1 cellular context compared by ENCODE assay signal in the genomic region with DNA sequence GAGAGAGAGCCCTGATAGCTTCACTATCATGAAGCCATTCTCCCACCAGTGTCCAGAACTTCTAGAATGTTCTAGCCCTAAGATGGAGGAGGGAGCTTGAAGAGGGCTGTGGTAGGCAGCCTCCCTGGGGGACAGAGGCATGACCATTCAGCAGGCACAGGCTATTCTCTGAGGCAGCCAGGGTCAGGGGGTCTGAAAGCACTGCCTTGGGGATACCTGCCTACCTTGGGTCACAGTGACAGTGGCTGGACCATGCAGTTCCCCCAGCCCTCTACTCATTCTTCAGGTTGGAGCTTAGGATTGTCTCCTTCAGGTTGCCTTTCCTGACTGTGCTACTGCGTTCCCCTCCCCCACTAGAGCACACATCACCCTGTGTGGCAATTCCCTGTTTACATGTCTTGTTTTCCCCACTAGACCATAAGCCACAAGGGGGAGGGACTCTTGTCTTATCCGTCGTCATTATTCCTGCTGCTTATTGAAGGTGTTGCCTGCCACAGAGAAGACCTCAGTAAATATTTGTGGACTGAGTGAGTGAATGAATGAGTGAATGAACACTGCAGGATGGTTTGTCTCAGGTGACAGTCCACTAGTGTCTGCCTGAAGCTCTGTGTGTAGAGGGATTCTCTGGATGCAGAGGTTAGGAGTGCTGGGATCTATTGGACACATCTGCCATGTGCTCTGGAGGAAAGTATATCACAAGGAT.
TF ChIP-seq lines count a peak whose summit lies in the region.

No MANE protein-coding gene starts in this region.

TF ChIP-seq in HepG2, 621 proteins besides CTCF, POLR2A, EP300 and RAD21 (continued from another document and continues in another):
- TF ChIP-seq, protein P1, sequence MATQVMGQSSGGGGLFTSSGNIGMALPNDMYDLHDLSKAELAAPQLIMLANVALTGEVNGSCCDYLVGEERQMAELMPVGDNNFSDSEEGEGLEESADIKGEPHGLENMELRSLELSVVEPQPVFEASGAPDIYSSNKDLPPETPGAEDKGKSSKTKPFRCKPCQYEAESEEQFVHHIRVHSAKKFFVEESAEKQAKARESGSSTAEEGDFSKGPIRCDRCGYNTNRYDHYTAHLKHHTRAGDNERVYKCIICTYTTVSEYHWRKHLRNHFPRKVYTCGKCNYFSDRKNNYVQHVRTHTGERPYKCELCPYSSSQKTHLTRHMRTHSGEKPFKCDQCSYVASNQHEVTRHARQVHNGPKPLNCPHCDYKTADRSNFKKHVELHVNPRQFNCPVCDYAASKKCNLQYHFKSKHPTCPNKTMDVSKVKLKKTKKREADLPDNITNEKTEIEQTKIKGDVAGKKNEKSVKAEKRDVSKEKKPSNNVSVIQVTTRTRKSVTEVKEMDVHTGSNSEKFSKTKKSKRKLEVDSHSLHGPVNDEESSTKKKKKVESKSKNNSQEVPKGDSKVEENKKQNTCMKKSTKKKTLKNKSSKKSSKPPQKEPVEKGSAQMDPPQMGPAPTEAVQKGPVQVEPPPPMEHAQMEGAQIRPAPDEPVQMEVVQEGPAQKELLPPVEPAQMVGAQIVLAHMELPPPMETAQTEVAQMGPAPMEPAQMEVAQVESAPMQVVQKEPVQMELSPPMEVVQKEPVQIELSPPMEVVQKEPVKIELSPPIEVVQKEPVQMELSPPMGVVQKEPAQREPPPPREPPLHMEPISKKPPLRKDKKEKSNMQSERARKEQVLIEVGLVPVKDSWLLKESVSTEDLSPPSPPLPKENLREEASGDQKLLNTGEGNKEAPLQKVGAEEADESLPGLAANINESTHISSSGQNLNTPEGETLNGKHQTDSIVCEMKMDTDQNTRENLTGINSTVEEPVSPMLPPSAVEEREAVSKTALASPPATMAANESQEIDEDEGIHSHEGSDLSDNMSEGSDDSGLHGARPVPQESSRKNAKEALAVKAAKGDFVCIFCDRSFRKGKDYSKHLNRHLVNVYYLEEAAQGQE (IDR thresholded peaks at IDR 0.05; ENCODE audit: borderline replicate concordance in 1 of 2, low read depth in 1 of 2, low read length in 2 of 2): 0 out of 4 replicates have a peak, but pooled peaks of 1 of the 2 experiments have one; percentile 14
- TF ChIP-seq, protein P2, sequence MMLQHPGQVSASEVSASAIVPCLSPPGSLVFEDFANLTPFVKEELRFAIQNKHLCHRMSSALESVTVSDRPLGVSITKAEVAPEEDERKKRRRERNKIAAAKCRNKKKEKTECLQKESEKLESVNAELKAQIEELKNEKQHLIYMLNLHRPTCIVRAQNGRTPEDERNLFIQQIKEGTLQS (CRISPR knock-in tag; IDR thresholded peaks at IDR 0.05): no peak
- 0 out of 2 replicates have a peak, but pooled peaks have one; percentile 32 for TF ChIP-seq MIER2 (CRISPR knock-in tag; IDR thresholded peaks at IDR 0.05)
- TF ChIP-seq, protein P3, sequence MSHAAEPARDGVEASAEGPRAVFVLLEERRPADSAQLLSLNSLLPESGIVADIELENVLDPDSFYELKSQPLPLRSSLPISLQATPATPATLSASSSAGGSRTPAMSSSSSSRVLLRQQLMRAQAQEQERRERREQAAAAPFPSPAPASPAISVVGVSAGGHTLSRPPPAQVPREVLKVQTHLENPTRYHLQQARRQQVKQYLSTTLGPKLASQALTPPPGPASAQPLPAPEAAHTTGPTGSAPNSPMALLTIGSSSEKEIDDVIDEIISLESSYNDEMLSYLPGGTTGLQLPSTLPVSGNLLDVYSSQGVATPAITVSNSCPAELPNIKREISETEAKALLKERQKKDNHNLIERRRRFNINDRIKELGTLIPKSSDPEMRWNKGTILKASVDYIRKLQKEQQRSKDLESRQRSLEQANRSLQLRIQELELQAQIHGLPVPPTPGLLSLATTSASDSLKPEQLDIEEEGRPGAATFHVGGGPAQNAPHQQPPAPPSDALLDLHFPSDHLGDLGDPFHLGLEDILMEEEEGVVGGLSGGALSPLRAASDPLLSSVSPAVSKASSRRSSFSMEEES (CRISPR knock-in tag; IDR thresholded peaks at IDR 0.05): peak; percentile 62; the same call in 1 of the 2 replicates
- peak; percentile 75 for TF ChIP-seq MED1 (CRISPR knock-in tag; IDR thresholded peaks at IDR 0.05)
- TF ChIP-seq, protein P4, sequence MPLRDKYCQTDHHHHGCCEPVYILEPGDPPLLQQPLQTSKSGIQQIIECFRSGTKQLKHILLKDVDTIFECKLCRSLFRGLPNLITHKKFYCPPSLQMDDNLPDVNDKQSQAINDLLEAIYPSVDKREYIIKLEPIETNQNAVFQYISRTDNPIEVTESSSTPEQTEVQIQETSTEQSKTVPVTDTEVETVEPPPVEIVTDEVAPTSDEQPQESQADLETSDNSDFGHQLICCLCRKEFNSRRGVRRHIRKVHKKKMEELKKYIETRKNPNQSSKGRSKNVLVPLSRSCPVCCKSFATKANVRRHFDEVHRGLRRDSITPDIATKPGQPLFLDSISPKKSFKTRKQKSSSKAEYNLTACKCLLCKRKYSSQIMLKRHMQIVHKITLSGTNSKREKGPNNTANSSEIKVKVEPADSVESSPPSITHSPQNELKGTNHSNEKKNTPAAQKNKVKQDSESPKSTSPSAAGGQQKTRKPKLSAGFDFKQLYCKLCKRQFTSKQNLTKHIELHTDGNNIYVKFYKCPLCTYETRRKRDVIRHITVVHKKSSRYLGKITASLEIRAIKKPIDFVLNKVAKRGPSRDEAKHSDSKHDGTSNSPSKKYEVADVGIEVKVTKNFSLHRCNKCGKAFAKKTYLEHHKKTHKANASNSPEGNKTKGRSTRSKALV (CRISPR knock-in tag; IDR thresholded peaks at IDR 0.05): no peak
- TF ChIP-seq ONECUT2 (CRISPR knock-in tag; IDR thresholded peaks at IDR 0.05): no peak
- TF ChIP-seq, protein P5, sequence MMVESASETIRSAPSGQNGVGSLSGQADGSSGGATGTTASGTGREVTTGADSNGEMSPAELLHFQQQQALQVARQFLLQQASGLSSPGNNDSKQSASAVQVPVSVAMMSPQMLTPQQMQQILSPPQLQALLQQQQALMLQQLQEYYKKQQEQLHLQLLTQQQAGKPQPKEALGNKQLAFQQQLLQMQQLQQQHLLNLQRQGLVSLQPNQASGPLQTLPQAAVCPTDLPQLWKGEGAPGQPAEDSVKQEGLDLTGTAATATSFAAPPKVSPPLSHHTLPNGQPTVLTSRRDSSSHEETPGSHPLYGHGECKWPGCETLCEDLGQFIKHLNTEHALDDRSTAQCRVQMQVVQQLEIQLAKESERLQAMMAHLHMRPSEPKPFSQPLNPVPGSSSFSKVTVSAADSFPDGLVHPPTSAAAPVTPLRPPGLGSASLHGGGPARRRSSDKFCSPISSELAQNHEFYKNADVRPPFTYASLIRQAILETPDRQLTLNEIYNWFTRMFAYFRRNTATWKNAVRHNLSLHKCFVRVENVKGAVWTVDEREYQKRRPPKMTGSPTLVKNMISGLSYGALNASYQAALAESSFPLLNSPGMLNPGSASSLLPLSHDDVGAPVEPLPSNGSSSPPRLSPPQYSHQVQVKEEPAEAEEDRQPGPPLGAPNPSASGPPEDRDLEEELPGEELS (CRISPR knock-in tag; IDR thresholded peaks at IDR 0.05): peak; percentile 100
- TF ChIP-seq, protein P6, sequence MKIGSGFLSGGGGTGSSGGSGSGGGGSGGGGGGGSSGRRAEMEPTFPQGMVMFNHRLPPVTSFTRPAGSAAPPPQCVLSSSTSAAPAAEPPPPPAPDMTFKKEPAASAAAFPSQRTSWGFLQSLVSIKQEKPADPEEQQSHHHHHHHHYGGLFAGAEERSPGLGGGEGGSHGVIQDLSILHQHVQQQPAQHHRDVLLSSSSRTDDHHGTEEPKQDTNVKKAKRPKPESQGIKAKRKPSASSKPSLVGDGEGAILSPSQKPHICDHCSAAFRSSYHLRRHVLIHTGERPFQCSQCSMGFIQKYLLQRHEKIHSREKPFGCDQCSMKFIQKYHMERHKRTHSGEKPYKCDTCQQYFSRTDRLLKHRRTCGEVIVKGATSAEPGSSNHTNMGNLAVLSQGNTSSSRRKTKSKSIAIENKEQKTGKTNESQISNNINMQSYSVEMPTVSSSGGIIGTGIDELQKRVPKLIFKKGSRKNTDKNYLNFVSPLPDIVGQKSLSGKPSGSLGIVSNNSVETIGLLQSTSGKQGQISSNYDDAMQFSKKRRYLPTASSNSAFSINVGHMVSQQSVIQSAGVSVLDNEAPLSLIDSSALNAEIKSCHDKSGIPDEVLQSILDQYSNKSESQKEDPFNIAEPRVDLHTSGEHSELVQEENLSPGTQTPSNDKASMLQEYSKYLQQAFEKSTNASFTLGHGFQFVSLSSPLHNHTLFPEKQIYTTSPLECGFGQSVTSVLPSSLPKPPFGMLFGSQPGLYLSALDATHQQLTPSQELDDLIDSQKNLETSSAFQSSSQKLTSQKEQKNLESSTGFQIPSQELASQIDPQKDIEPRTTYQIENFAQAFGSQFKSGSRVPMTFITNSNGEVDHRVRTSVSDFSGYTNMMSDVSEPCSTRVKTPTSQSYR (CRISPR knock-in tag; IDR thresholded peaks at IDR 0.05; ENCODE audit: borderline replicate concordance): peak; percentile 100
- TF ChIP-seq, protein P7, sequence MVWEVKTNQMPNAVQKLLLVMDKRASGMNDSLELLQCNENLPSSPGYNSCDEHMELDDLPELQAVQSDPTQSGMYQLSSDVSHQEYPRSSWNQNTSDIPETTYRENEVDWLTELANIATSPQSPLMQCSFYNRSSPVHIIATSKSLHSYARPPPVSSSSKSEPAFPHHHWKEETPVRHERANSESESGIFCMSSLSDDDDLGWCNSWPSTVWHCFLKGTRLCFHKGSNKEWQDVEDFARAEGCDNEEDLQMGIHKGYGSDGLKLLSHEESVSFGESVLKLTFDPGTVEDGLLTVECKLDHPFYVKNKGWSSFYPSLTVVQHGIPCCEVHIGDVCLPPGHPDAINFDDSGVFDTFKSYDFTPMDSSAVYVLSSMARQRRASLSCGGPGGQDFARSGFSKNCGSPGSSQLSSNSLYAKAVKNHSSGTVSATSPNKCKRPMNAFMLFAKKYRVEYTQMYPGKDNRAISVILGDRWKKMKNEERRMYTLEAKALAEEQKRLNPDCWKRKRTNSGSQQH (CRISPR knock-in tag; IDR thresholded peaks at IDR 0.05; ENCODE audit: low read depth): peak; percentile 80; the same call in 1 of the 2 replicates
- TF ChIP-seq TGIF2 (CRISPR knock-in tag; IDR thresholded peaks at IDR 0.05): 0 out of 2 replicates have a peak, but pooled peaks have one; percentile 55
- TF ChIP-seq, protein P8, sequence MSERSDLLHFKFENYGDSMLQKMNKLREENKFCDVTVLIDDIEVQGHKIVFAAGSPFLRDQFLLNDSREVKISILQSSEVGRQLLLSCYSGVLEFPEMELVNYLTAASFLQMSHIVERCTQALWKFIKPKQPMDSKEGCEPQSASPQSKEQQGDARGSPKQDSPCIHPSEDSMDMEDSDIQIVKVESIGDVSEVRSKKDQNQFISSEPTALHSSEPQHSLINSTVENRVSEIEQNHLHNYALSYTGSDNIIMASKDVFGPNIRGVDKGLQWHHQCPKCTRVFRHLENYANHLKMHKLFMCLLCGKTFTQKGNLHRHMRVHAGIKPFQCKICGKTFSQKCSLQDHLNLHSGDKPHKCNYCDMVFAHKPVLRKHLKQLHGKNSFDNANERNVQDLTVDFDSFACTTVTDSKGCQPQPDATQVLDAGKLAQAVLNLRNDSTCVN (CRISPR knock-in tag; IDR thresholded peaks at IDR 0.05; ENCODE audit: borderline replicate concordance): 0 out of 2 replicates have a peak, but pooled peaks have one; percentile 67
- TF ChIP-seq, protein P9, sequence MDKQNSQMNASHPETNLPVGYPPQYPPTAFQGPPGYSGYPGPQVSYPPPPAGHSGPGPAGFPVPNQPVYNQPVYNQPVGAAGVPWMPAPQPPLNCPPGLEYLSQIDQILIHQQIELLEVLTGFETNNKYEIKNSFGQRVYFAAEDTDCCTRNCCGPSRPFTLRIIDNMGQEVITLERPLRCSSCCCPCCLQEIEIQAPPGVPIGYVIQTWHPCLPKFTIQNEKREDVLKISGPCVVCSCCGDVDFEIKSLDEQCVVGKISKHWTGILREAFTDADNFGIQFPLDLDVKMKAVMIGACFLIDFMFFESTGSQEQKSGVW (CRISPR knock-in tag; IDR thresholded peaks at IDR 0.05; ENCODE audit: borderline replicate concordance): no peak
- TF ChIP-seq, protein P10, sequence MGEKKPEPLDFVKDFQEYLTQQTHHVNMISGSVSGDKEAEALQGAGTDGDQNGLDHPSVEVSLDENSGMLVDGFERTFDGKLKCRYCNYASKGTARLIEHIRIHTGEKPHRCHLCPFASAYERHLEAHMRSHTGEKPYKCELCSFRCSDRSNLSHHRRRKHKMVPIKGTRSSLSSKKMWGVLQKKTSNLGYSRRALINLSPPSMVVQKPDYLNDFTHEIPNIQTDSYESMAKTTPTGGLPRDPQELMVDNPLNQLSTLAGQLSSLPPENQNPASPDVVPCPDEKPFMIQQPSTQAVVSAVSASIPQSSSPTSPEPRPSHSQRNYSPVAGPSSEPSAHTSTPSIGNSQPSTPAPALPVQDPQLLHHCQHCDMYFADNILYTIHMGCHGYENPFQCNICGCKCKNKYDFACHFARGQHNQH (CRISPR knock-in tag; IDR thresholded peaks at IDR 0.05): peak; percentile 90; the same call in 1 of the 2 replicates
- TF ChIP-seq, protein P11, sequence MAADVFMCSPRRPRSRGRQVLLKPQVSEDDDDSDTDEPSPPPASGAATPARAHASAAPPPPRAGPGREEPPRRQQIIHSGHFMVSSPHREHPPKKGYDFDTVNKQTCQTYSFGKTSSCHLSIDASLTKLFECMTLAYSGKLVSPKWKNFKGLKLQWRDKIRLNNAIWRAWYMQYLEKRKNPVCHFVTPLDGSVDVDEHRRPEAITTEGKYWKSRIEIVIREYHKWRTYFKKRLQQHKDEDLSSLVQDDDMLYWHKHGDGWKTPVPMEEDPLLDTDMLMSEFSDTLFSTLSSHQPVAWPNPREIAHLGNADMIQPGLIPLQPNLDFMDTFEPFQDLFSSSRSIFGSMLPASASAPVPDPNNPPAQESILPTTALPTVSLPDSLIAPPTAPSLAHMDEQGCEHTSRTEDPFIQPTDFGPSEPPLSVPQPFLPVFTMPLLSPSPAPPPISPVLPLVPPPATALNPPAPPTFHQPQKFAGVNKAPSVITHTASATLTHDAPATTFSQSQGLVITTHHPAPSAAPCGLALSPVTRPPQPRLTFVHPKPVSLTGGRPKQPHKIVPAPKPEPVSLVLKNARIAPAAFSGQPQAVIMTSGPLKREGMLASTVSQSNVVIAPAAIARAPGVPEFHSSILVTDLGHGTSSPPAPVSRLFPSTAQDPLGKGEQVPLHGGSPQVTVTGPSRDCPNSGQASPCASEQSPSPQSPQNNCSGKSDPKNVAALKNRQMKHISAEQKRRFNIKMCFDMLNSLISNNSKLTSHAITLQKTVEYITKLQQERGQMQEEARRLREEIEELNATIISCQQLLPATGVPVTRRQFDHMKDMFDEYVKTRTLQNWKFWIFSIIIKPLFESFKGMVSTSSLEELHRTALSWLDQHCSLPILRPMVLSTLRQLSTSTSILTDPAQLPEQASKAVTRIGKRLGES (CRISPR knock-in tag; IDR thresholded peaks at IDR 0.05; ENCODE audit: borderline replicate concordance): no peak
- TF ChIP-seq, protein P12, sequence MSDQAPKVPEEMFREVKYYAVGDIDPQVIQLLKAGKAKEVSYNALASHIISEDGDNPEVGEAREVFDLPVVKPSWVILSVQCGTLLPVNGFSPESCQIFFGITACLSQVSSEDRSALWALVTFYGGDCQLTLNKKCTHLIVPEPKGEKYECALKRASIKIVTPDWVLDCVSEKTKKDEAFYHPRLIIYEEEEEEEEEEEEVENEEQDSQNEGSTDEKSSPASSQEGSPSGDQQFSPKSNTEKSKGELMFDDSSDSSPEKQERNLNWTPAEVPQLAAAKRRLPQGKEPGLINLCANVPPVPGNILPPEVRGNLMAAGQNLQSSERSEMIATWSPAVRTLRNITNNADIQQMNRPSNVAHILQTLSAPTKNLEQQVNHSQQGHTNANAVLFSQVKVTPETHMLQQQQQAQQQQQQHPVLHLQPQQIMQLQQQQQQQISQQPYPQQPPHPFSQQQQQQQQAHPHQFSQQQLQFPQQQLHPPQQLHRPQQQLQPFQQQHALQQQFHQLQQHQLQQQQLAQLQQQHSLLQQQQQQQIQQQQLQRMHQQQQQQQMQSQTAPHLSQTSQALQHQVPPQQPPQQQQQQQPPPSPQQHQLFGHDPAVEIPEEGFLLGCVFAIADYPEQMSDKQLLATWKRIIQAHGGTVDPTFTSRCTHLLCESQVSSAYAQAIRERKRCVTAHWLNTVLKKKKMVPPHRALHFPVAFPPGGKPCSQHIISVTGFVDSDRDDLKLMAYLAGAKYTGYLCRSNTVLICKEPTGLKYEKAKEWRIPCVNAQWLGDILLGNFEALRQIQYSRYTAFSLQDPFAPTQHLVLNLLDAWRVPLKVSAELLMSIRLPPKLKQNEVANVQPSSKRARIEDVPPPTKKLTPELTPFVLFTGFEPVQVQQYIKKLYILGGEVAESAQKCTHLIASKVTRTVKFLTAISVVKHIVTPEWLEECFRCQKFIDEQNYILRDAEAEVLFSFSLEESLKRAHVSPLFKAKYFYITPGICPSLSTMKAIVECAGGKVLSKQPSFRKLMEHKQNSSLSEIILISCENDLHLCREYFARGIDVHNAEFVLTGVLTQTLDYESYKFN (CRISPR knock-in tag; conservative IDR thresholded peaks at IDR 0.05): peak; percentile 86
